ENCODE assay signal across 8 cellular contexts in genomic region chr12:7017870-7018349, GRCh38. TPM values are rescaled to one million over a fixed set of nuclear protein-coding genes. Genes with fewer than 3 reads are reported as not detected.
DNase-seq lines count a peak whose midpoint lies in the region; ATAC-seq and TF ChIP-seq lines count a peak whose summit lies in the region.

No MANE protein-coding gene starts in this region.

- TF ChIP-seq CTCF in endothelial cell (IDR thresholded peaks at IDR 0.05; ENCODE audit: unreplicated experiment) = no peak

- peak; percentile 22 for ATAC-seq in HG03039 (IDR thresholded peaks at IDR 0.05; ENCODE audit: unreplicated experiment)
- peak in 1 of 2 donors; percentile 0 for ATAC-seq in natural killer cell treated with Interleukin-12 subunit alpha and Interleukin-12 subunit beta and Interleukin-15 and Interleukin-18, amount 100 ng/mL, for 72 hours

- H3K36me3 Mint-ChIP-seq in endothelial cell (ENCODE audit: low read depth, unreplicated experiment) = peaks cover 5% of the 10 kb centered on the region
- no peaks in the 10 kb centered on the region for H3K36me3 Mint-ChIP-seq in natural killer cell treated with Interleukin-12 subunit alpha and Interleukin-12 subunit beta and Interleukin-15 and Interleukin-18, amount 100 ng/mL, for 72 hours

- H3K27me3 Mint-ChIP-seq in endothelial cell (ENCODE audit: unreplicated experiment) = no peaks in the 10 kb centered on the region
- H3K27me3 Mint-ChIP-seq in natural killer cell treated with Interleukin-12 subunit alpha and Interleukin-12 subunit beta and Interleukin-15 and Interleukin-18, amount 100 ng/mL, for 72 hours = no peaks in the 10 kb centered on the region

- H3K4me1 Mint-ChIP-seq in endothelial cell (ENCODE audit: unreplicated experiment) = peaks cover 27% of the 10 kb centered on the region
- peaks cover 22 to 23% of the 10 kb centered on the region in 2 donors for H3K4me1 Mint-ChIP-seq in natural killer cell treated with Interleukin-12 subunit alpha and Interleukin-12 subunit beta and Interleukin-15 and Interleukin-18, amount 100 ng/mL, for 72 hours (ENCODE audit: low read depth in 2 of 2)

- peak overlapping the region; percentile 15 for H3K27ac Mint-ChIP-seq in endothelial cell (ENCODE audit: unreplicated experiment)
- H3K27ac Mint-ChIP-seq in natural killer cell treated with Interleukin-12 subunit alpha and Interleukin-12 subunit beta and Interleukin-15 and Interleukin-18, amount 100 ng/mL, for 72 hours = peak overlapping the region; percentile 58 to 70

- peak overlapping the region; percentile 94 for H3K4me3 Mint-ChIP-seq in endothelial cell (ENCODE audit: unreplicated experiment)
- peak overlapping the region; percentile 98 for H3K4me3 Mint-ChIP-seq in natural killer cell treated with Interleukin-12 subunit alpha and Interleukin-12 subunit beta and Interleukin-15 and Interleukin-18, amount 100 ng/mL, for 72 hours

- peak; percentile 28 for DNase-seq in stimulated activated CD4-positive, alpha-beta T cell treated with anti-CD3 and anti-CD28 coated beads, Interleukin-1b, Interleukin-23, amount 100 ng/mL, for 48 hours
- no peak for DNase-seq in stimulated activated CD4-positive, alpha-beta T cell treated with anti-CD3 and anti-CD28 coated beads, Interleukin-4, amount 100 ng/mL, for 24 hours
- peak; percentile 56 for DNase-seq in RPMI8226
- no peak for DNase-seq in endothelial cell (ENCODE audit: low spot score)
- DNase-seq in natural killer cell treated with Interleukin-12 subunit alpha and Interleukin-12 subunit beta and Interleukin-15 and Interleukin-18, amount 100 ng/mL, for 72 hours (ENCODE audit: low spot score) = no peak
- no peak for DNase-seq in AG08396 (ENCODE audit: low spot score)
- DNase-seq in putamen (ENCODE audit: low spot score) = no peak

- H3K9me3 Mint-ChIP-seq in endothelial cell (ENCODE audit: unreplicated experiment) = no peaks in the 10 kb centered on the region
- H3K9me3 Mint-ChIP-seq in natural killer cell treated with Interleukin-12 subunit alpha and Interleukin-12 subunit beta and Interleukin-15 and Interleukin-18, amount 100 ng/mL, for 72 hours = no peaks in the 10 kb centered on the region

RNA-seq across cellular contexts. Expression of gene LPCAT3, which starts 0.4 kb away (rescaled TPM):
- total RNA-seq in endothelial cell (ENCODE audit: unreplicated experiment) = 40.2 TPM
- total RNA-seq in natural killer cell treated with Interleukin-12 subunit alpha and Interleukin-12 subunit beta and Interleukin-15 and Interleukin-18, amount 100 ng/mL, for 72 hours = 10 to 100 TPM; 25.4 to 31.9 TPM

RNA-seq across cellular contexts. Expression of gene C1S, which starts 42.6 kb away (rescaled TPM):
- 5.8 TPM for total RNA-seq in endothelial cell (ENCODE audit: unreplicated experiment)
- total RNA-seq in natural killer cell treated with Interleukin-12 subunit alpha and Interleukin-12 subunit beta and Interleukin-15 and Interleukin-18, amount 100 ng/mL, for 72 hours = 1 to 10 TPM; 1.3 to 4.3 TPM

RNA-seq across cellular contexts. Expression of gene EMG1, which starts 47.2 kb away (rescaled TPM):
- 37.3 TPM for total RNA-seq in endothelial cell (ENCODE audit: unreplicated experiment)
- 100 to 1,000 TPM in 1 of 2 donors, 10 to 100 TPM in 1; 74.9 to 141 TPM for total RNA-seq in natural killer cell treated with Interleukin-12 subunit alpha and Interleukin-12 subunit beta and Interleukin-15 and Interleukin-18, amount 100 ng/mL, for 72 hours

RNA-seq across cellular contexts. Expression of gene PHB2, which starts 47.4 kb away (rescaled TPM):
- 288 TPM for total RNA-seq in endothelial cell (ENCODE audit: unreplicated experiment)
- total RNA-seq in natural killer cell treated with Interleukin-12 subunit alpha and Interleukin-12 subunit beta and Interleukin-15 and Interleukin-18, amount 100 ng/mL, for 72 hours = 100 to 1,000 TPM; 227 to 350 TPM

Comparison
In these comparisons a context has a peak if more than half of its experiments do, and no peak if none do; other contexts are left out.
1. DNase-seq: peak in stimulated activated CD4-positive, alpha-beta T cell treated with anti-CD3 and anti-CD28 coated beads, Interleukin-1b, Interleukin-23, amount 100 ng/mL, for 48 hours (single experiment) and RPMI8226 (single experiment); none in stimulated activated CD4-positive, alpha-beta T cell treated with anti-CD3 and anti-CD28 coated beads, Interleukin-4, amount 100 ng/mL, for 24 hours (single experiment), endothelial cell (single experiment), natural killer cell treated with Interleukin-12 subunit alpha and Interleukin-12 subunit beta and Interleukin-15 and Interleukin-18, amount 100 ng/mL, for 72 hours (single experiment), AG08396 (single experiment) and putamen (single experiment).